In genomic region chr14:56004807-56005579, GRCh38 we compare ENCODE assay signal across 8 cellular contexts.
DNase-seq lines count a peak whose midpoint lies in the region; ATAC-seq and TF ChIP-seq lines count a peak whose summit lies in the region.

No MANE protein-coding gene starts in this region.

- H3K4me1 Mint-ChIP-seq in osteocyte (ENCODE audit: unreplicated experiment): peaks cover 5% of the 10 kb centered on the region

- H3K4me3 Mint-ChIP-seq in osteocyte (ENCODE audit: unreplicated experiment): no peak overlapping the region

- H3F3A ChIP-seq in MM.1S (ENCODE audit: insufficient read depth, low read length): no peaks in the 10 kb centered on the region

- H3K9ac ChIP-seq in fibroblast of lung (ENCODE audit: insufficient read depth, low read length) (peak overlapping the region; percentile 41), MM.1S (ENCODE audit: low read length) (no peak overlapping the region)

- H3K79me2 ChIP-seq in fibroblast of lung (ENCODE audit: control insufficient read depth, insufficient read depth, low read length) (no peaks in the 10 kb centered on the region), MM.1S (ENCODE audit: low read length) (no peaks in the 10 kb centered on the region)

- H3K27ac Mint-ChIP-seq in osteocyte (ENCODE audit: unreplicated experiment): peak overlapping the region; percentile 42

- peak overlapping the region; percentile 77 for H3K27ac ChIP-seq in fibroblast of lung (ENCODE audit: insufficient read depth, low read length)
- H3K27ac ChIP-seq in MM.1S (ENCODE audit: low read length): no peak overlapping the region

- peak overlapping the region; percentile 49 for H3K4me3 ChIP-seq in AG10803 (ENCODE audit: low read length)
- H3K4me3 ChIP-seq in fibroblast of lung (replicated peaks in 1 of 4; ENCODE audit: control extremely low read depth in 1 of 4, insufficient read depth in 1 of 4, low read depth in 3 of 4, low read length in 4 of 4): peak overlapping the region; percentile 22 to 43 (median 34)
- H3K4me3 ChIP-seq in MM.1S (ENCODE audit: low read length): no peak overlapping the region

- no peak for TF ChIP-seq CTCF in AG10803 (conservative IDR thresholded peaks at IDR 0.05; ENCODE audit: low read length)
- TF ChIP-seq CTCF in fibroblast of lung (conservative IDR thresholded peaks at IDR 0.05 in 1 of 2, IDR thresholded peaks at IDR 0.05 in 1 of 2; ENCODE audit: low read depth in 1 of 2, low read length in 2 of 2): no peak
- TF ChIP-seq CTCF in osteocyte (IDR thresholded peaks at IDR 0.05): no peak
- no peak for TF ChIP-seq CTCF in MM.1S (IDR thresholded peaks at IDR 0.05; ENCODE audit: low read length)

- H3K4me1 ChIP-seq in fibroblast of lung (ENCODE audit: control insufficient read depth, extremely low read depth, insufficient read depth, low read length) (no peaks in the 10 kb centered on the region), MM.1S (ENCODE audit: low read length) (no peaks in the 10 kb centered on the region)

- H3K9me3 ChIP-seq in fibroblast of lung (ENCODE audit: control insufficient read depth, insufficient read depth, low read depth, low read length): no peaks in the 10 kb centered on the region
- H3K9me3 ChIP-seq in MM.1S (replicated peaks; ENCODE audit: insufficient read depth, low read length): no peaks in the 10 kb centered on the region

- peak overlapping the region; percentile 75 for H2AFZ ChIP-seq in fibroblast of lung (ENCODE audit: low read length)
- H2AFZ ChIP-seq in MM.1S (ENCODE audit: low read length): no peak overlapping the region

- H4K20me1 ChIP-seq in fibroblast of lung (ENCODE audit: control insufficient read depth, extremely low read depth, insufficient read depth, low read length) (no peaks in the 10 kb centered on the region), MM.1S (ENCODE audit: insufficient read depth, low read length) (no peaks in the 10 kb centered on the region)

- H3K4me2 ChIP-seq in fibroblast of lung (ENCODE audit: extremely low read depth, insufficient read depth, low read length): peak overlapping the region; percentile 53
- no peak overlapping the region for H3K4me2 ChIP-seq in MM.1S (ENCODE audit: low read depth, low read length)

- H3K27me3 ChIP-seq in fibroblast of lung (ENCODE audit: control insufficient read depth, insufficient read depth, low read length): no peaks in the 10 kb centered on the region
- H3K27me3 ChIP-seq in MM.1S (replicated peaks; ENCODE audit: insufficient read depth, low read length): no peaks in the 10 kb centered on the region

- peak; percentile 86 for DNase-seq in AG10803 (ENCODE audit: low read depth)
- peak; percentile 18 for DNase-seq in UCSD-AML1 (lab: John Stamatoyannopoulos, UW; ENCODE audit: unreplicated experiment)
- DNase-seq in fibroblast of lung (ENCODE audit: low read depth in 2 of 2): peak; percentile 63 to 91
- DNase-seq in osteocyte (ENCODE audit: extremely low spot score, unreplicated experiment): no peak
- no peak for DNase-seq in NCI-H2196 (lab: John Stamatoyannopoulos, UW; ENCODE audit: unreplicated experiment)
- no peak for DNase-seq in MM.1S

- no peaks in the 10 kb centered on the region for H3K27me3 Mint-ChIP-seq in osteocyte (ENCODE audit: unreplicated experiment)

- H3K9me2 ChIP-seq in MM.1S (replicated peaks; ENCODE audit: insufficient read depth, low read length): no peaks in the 10 kb centered on the region

- ATAC-seq in GM19043 (IDR thresholded peaks at IDR 0.05; ENCODE audit: low read depth, unreplicated experiment): peak; percentile 74
- peak; percentile 93 for ATAC-seq in HG03378 (IDR thresholded peaks at IDR 0.05; ENCODE audit: unreplicated experiment)

- H3K9me3 Mint-ChIP-seq in osteocyte (ENCODE audit: unreplicated experiment): peaks cover 4% of the 10 kb centered on the region

- H3K36me3 Mint-ChIP-seq in osteocyte (ENCODE audit: unreplicated experiment): no peaks in the 10 kb centered on the region

- H3K36me3 ChIP-seq in fibroblast of lung (ENCODE audit: control insufficient read depth, insufficient read depth, low read length) (no peaks in the 10 kb centered on the region), MM.1S (replicated peaks; ENCODE audit: insufficient read depth, low read length) (no peaks in the 10 kb centered on the region)

Comparison
In these comparisons a context has a peak if more than half of its experiments do, and no peak if none do; other contexts are left out.
1. DNase-seq: peak in AG10803 (single experiment), UCSD-AML1 (single experiment) and fibroblast of lung (2 of 2); none in osteocyte (single experiment), NCI-H2196 (single experiment) and MM.1S (single experiment).